ENCODE assay signal across 8 cellular contexts in the genomic region with DNA sequence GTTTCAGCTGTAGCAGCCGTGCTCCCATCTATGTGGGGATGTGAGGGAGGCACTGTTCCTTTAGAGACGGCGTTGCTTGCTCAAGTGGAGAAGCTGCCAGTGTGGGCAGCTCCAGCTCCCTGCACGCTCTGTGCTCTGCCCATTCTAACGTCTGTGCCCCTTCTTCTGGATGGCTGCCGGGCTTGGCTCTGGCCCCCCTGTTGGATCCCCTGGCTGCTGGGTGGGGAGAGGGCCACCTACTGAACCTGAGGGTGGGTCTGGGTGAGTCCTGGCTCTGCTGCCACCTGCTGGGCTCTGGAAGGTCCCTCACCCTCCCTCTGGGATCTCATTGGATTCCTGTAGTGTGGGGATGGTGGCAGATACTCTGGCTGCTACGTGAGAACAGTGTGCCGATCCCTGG. TPM values are rescaled to one million over a fixed set of nuclear protein-coding genes. Genes with fewer than 3 reads are reported as not detected.
DNase-seq lines count a peak whose midpoint lies in the region; ATAC-seq lines count a peak whose summit lies in the region.

No MANE protein-coding gene starts in this region.

- H3K36me3 ChIP-seq in BLaER1 (peaks cover 43% of the 10 kb centered on the region), GM23248 (ENCODE audit: low read depth) (no peaks in the 10 kb centered on the region)

- H3K4me2 ChIP-seq in BLaER1 (peak overlapping the region; percentile 99), GM23248 (ENCODE audit: unreplicated experiment) (no peak overlapping the region)

- H3K4me1 ChIP-seq in BLaER1 = peaks cover 92% of the 10 kb centered on the region
- H3K4me1 ChIP-seq in GM23248 (ENCODE audit: insufficient read depth) = peaks cover 8% of the 10 kb centered on the region; the same call in 1 of the 2 replicates

- no peaks in the 10 kb centered on the region for H3K9me2 ChIP-seq in GM23248 (ENCODE audit: insufficient read depth)

- peak overlapping the region; percentile 67 for H3K9ac ChIP-seq in BLaER1
- no peak overlapping the region for H3K9ac ChIP-seq in GM23248

- H3K4me3 ChIP-seq in BLaER1 = no peak overlapping the region; the same call in 1 of the 2 replicates
- H3K4me3 ChIP-seq in GM23248 = no peak overlapping the region

- peak; percentile 58 for DNase-seq in GM23248
- peak; percentile 53 for DNase-seq in RPMI8226
- DNase-seq in anterior cingulate cortex (lab: John Stamatoyannopoulos, UW) = peak in 51 of 58 donors; percentile 14 to 80 (median 55)
- peak; percentile 62 to 73 for DNase-seq in hippocampal formation (lab: John Stamatoyannopoulos, UW)
- peak; percentile 34 to 42 for DNase-seq in stimulated activated CD4-positive, alpha-beta T cell treated with anti-CD3 and anti-CD28 coated beads, Interleukin-1b, Interleukin-23, amount 100 ng/mL, for 4 hours (ENCODE audit: low read depth in 2 of 2)

- WGBS in GM23248 (ENCODE audit: low coverage in 1 of 2, low lambda C conversion rate in 2 of 2, missing lambda C conversion rate in 2 of 2), 2 experiments = 59 to 60% methylated on average over 6 to 7 of the region's 8 CpGs

- H3K27ac ChIP-seq in BLaER1 = peak overlapping the region; percentile 75
- no peak overlapping the region for H3K27ac ChIP-seq in GM23248

- in situ Hi-C loops in GM23248 (cut with MboI) = no loop called here

- H4K20me1 ChIP-seq in BLaER1 (peaks cover 94% of the 10 kb centered on the region), GM23248 (ENCODE audit: insufficient read depth) (no peaks in the 10 kb centered on the region)

- H3K27me3 ChIP-seq in BLaER1 (no peaks in the 10 kb centered on the region), GM23248 (replicated peaks; ENCODE audit: insufficient read depth) (no peaks in the 10 kb centered on the region)

- H3K79me2 ChIP-seq in GM23248 (ENCODE audit: insufficient read depth) = peaks cover 78% of the 10 kb centered on the region

- H2AFZ ChIP-seq in GM23248 = no peak overlapping the region

- H3F3A ChIP-seq in GM23248 (ENCODE audit: insufficient read depth) = no peaks in the 10 kb centered on the region

- ATAC-seq in HG02642 (IDR thresholded peaks at IDR 0.05; ENCODE audit: poor library complexity, unreplicated experiment) = no peak
- no peak for ATAC-seq in HG03432 (IDR thresholded peaks at IDR 0.05; ENCODE audit: unreplicated experiment)

- H3K9me3 ChIP-seq in BLaER1 = no peaks in the 10 kb centered on the region
- H3K9me3 ChIP-seq in GM23248 (ENCODE audit: low read depth) = no peaks in the 10 kb centered on the region

RNA-seq across cellular contexts. Expression of gene PFKL, which starts 5.0 kb away (rescaled TPM):
- total RNA-seq in GM23248 (2014; rRNA removed; shearing (Covaris generic)) = 239 and 270 TPM in 2 replicates
- 199 and 213 TPM in 2 replicates for polyA plus RNA-seq in GM23248 (2016; fragmentation: Nextera tagmentation; extraction: Ambion mirVana)

RNA-seq across cellular contexts. Expression of gene AIRE, which starts 19.2 kb away (rescaled TPM):
- not detected in 2 replicates for total RNA-seq in GM23248 (2014; rRNA removed; shearing (Covaris generic))
- polyA plus RNA-seq in GM23248 (2016; fragmentation: Nextera tagmentation; extraction: Ambion mirVana) = not detected in 2 replicates

RNA-seq across cellular contexts. Expression of gene CFAP410, which starts 34.3 kb away (rescaled TPM):
- total RNA-seq in GM23248 (2014; rRNA removed; shearing (Covaris generic)) = 17.0 and 20.5 TPM in 2 replicates
- 19.8 and 20.8 TPM in 2 replicates for polyA plus RNA-seq in GM23248 (2016; fragmentation: Nextera tagmentation; extraction: Ambion mirVana)

RNA-seq across cellular contexts. Expression of gene DNMT3L, which starts 43.1 kb away (rescaled TPM):
- total RNA-seq in GM23248 (2014; rRNA removed; shearing (Covaris generic)) = not detected in 2 replicates
- not detected in 2 replicates for polyA plus RNA-seq in GM23248 (2016; fragmentation: Nextera tagmentation; extraction: Ambion mirVana)

RNA-seq across cellular contexts. Expression of gene TRPM2, which starts 48.6 kb away (rescaled TPM):
- 0.13 and 0.22 TPM in 2 replicates for total RNA-seq in GM23248 (2014; rRNA removed; shearing (Covaris generic))
- not detected in 2 replicates for polyA plus RNA-seq in GM23248 (2016; fragmentation: Nextera tagmentation; extraction: Ambion mirVana)
